In genomic region chr17:63774141-63774981, GRCh38 we compare ENCODE assay signal across 8 cellular contexts. TPM values are rescaled to one million over a fixed set of nuclear protein-coding genes. Genes with fewer than 3 reads are reported as not detected.
DNase-seq lines count a peak whose midpoint lies in the region; ATAC-seq and TF ChIP-seq lines count a peak whose summit lies in the region.

A gene with protein sequence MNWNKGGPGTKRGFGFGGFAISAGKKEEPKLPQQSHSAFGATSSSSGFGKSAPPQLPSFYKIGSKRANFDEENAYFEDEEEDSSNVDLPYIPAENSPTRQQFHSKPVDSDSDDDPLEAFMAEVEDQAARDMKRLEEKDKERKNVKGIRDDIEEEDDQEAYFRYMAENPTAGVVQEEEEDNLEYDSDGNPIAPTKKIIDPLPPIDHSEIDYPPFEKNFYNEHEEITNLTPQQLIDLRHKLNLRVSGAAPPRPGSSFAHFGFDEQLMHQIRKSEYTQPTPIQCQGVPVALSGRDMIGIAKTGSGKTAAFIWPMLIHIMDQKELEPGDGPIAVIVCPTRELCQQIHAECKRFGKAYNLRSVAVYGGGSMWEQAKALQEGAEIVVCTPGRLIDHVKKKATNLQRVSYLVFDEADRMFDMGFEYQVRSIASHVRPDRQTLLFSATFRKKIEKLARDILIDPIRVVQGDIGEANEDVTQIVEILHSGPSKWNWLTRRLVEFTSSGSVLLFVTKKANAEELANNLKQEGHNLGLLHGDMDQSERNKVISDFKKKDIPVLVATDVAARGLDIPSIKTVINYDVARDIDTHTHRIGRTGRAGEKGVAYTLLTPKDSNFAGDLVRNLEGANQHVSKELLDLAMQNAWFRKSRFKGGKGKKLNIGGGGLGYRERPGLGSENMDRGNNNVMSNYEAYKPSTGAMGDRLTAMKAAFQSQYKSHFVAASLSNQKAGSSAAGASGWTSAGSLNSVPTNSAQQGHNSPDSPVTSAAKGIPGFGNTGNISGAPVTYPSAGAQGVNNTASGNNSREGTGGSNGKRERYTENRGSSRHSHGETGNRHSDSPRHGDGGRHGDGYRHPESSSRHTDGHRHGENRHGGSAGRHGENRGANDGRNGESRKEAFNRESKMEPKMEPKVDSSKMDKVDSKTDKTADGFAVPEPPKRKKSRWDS (plus strand): TSS chr17:63774170. CDS start chr17:63787050, 12,880 bp downstream.

- H3K9ac ChIP-seq in rectal smooth muscle tissue (ENCODE audit: low read length): peak within 1 kb of the TSS; percentile 86

- DNase-seq in activated CD8-positive, alpha-beta memory T cell treated with anti-CD3 and anti-CD28 coated beads, Interleukin-2, amount 50 U/mL, for 48 hours: no peak
- DNase-seq in RKO (ENCODE audit: low spot score): peak; percentile 74
- peak; percentile 91 to 96 (median 95) for DNase-seq in right cardiac atrium
- DNase-seq in GM13976 (ENCODE audit: low spot score): no peak

- peaks cover 2% of the 10 kb centered on the region for H3K36me3 ChIP-seq in rectal smooth muscle tissue (ENCODE audit: control insufficient read depth, insufficient read depth, low read length)

- no peaks in the 10 kb centered on the region for H3K9me3 ChIP-seq in right cardiac atrium (ENCODE audit: control insufficient read depth, low read length)

- no peak for TF ChIP-seq CTCF in GM13976 (IDR thresholded peaks at IDR 0.05; ENCODE audit: borderline replicate concordance, control extremely low read depth, extremely low read depth, insufficient read depth, missing control alignments)

- intact Hi-C loops in right cardiac atrium (cut with DNase I): no loop called here

- CTCF ChIA-PET in activated CD8-positive, alpha-beta memory T cell treated with anti-CD3 and anti-CD28 coated beads for 36 hours (lab: Charles Lee): interaction anchor here (0.6 to 2.0 kb wide), 4 partner anchors 74 to 349 kb away, joined by 3 to 7 read pairs (median 6); no protein-coding TSS in a partner anchor

- H3K27me3 ChIP-seq in right cardiac atrium (ENCODE audit: control insufficient read depth, insufficient read depth): no peaks in the 10 kb centered on the region
- H3K27me3 ChIP-seq in rectal smooth muscle tissue (ENCODE audit: control insufficient read depth, insufficient read depth, low read length): no peaks in the 10 kb centered on the region

- H3K4me1 ChIP-seq in right cardiac atrium (ENCODE audit: control insufficient read depth, insufficient read depth, low read length) (peaks cover 4% of the 10 kb centered on the region), rectal smooth muscle tissue (ENCODE audit: control insufficient read depth, insufficient read depth, low read length) (peaks cover 17% of the 10 kb centered on the region)

- ATAC-seq in HG03432 (IDR thresholded peaks at IDR 0.05; ENCODE audit: unreplicated experiment): peak; percentile 9
- ATAC-seq in right cardiac atrium: peak; percentile 5 to 33

- under 1% methylated on average over 65 of the region's 67 CpGs for WGBS in right cardiac atrium

- in situ Hi-C loops in GM13976 (cut with MboI; ENCODE audit: low sequenced_read_pairs, unreplicated experiment): no loop called here

- H3K27ac ChIP-seq in angular gyrus (ENCODE audit: low read depth, low read length) (peak within 1 kb of the TSS; percentile 95), right cardiac atrium (ENCODE audit: low read length) (peak within 1 kb of the TSS; percentile 94), rectal smooth muscle tissue (ENCODE audit: low read depth, low read length) (peak within 1 kb of the TSS; percentile 97)

- POLR2A ChIA-PET in activated CD8-positive, alpha-beta memory T cell treated with anti-CD3 and anti-CD28 coated beads for 36 hours (lab: Charles Lee): interaction anchor here (0.7 to 3.9 kb wide), 9 partner anchors 17 to 731 kb away, joined by 3 to 21 read pairs (median 8); partner anchors contain the start of genes FTSJ3, LIMD2, MAP3K3 and PSMC5

- H3K4me3 ChIP-seq in right cardiac atrium (ENCODE audit: low read length) (peak within 1 kb of the TSS; percentile 82), rectal smooth muscle tissue (ENCODE audit: low read length) (peak within 1 kb of the TSS; percentile 87)

RNA-seq across cellular contexts. Expression of the gene that starts here (rescaled TPM):
- 100 to 1,000 TPM; 102 to 113 TPM for total RNA-seq in activated CD8-positive, alpha-beta memory T cell treated with anti-CD3 and anti-CD28 coated beads for 36 hours
- total RNA-seq in right cardiac atrium: 10 to 100 TPM; 57.0 to 82.4 (median 69.6) TPM
- 46.9 TPM for polyA plus RNA-seq in right cardiac atrium

Comparison
In these comparisons a context has a peak if more than half of its experiments do, and no peak if none do; other contexts are left out.
1. DNase-seq: peak in RKO (single experiment) and right cardiac atrium (3 of 3); none in activated CD8-positive, alpha-beta memory T cell treated with anti-CD3 and anti-CD28 coated beads, Interleukin-2, amount 50 U/mL, for 48 hours (single experiment) and GM13976 (single experiment).
2. Peak in every context shown above with its lines, with median percentiles within 50 percentile points of each other: H3K27ac ChIP-seq.